Comparison of ENCODE assay signal across 21 cellular contexts in genomic region chr3:60553144-60553543, GRCh38.
DNase-seq lines count a peak whose midpoint lies in the region; ATAC-seq and TF ChIP-seq lines count a peak whose summit lies in the region.
"Had no signal": no experiment of that assay in that cellular context is flagged by ENCODE, and none has a peak within 500 bp of the region (broad histone marks: within the 10 kb centered on the region; RNA-seq: fewer than 3 reads in every experiment).

No MANE protein-coding gene starts in this region.

- peak overlapping the region; percentile 58 for H4K8ac ChIP-seq in trophoblast cell (ENCODE audit: low read depth, low read length)

- no peak overlapping the region for H4K12ac ChIP-seq in trophoblast cell (ENCODE audit: low read depth, low read length)

- POLR2A ChIA-PET in PC-3 (lab: Charles Lee; ENCODE audit: unreplicated experiment) = no interaction called here

- TF ChIP-seq POLR2A in sigmoid colon (IDR thresholded peaks at IDR 0.05) = no peak

- peaks cover 6% of the 10 kb centered on the region for H3K79me1 ChIP-seq in trophoblast cell (ENCODE audit: low read length)

- no peak overlapping the region for H3K23ac ChIP-seq in trophoblast cell (ENCODE audit: low read length)

- H3K9me3 ChIP-seq in trophoblast cell (ENCODE audit: insufficient read depth, low read depth, low read length) = no peaks in the 10 kb centered on the region
- H3K9me3 ChIP-seq in sigmoid colon = no peaks in the 10 kb centered on the region
- 0 out of 2 replicates have a peak, but pooled peaks cover 4% of the 10 kb centered on the region for H3K9me3 ChIP-seq in PC-3 (ENCODE audit: low read length)
- H3K9me3 ChIP-seq: SJSA1 had no signal

- no peaks in the 10 kb centered on the region for H3K9me2 ChIP-seq in PC-3 (replicated peaks; ENCODE audit: low read length)

- TF ChIP-seq EP300 in sigmoid colon (IDR thresholded peaks at IDR 0.05) = no peak

- H3K79me2 ChIP-seq in trophoblast cell (ENCODE audit: control insufficient read depth, insufficient read depth, low read length, poor library complexity) (peaks cover 2% of the 10 kb centered on the region), PC-3 (ENCODE audit: low read length) (no peaks in the 10 kb centered on the region)

- peak; percentile 45 for ATAC-seq in GM18519 (IDR thresholded peaks at IDR 0.05; ENCODE audit: low FRiP score, unreplicated experiment)
- ATAC-seq in GM21619 (IDR thresholded peaks at IDR 0.05; ENCODE audit: unreplicated experiment) = peak; percentile 43
- peak; percentile 64 for ATAC-seq in HG03439 (IDR thresholded peaks at IDR 0.05; ENCODE audit: unreplicated experiment)
- no peak for ATAC-seq in PC-3
- no peak for ATAC-seq in foreskin keratinocyte
- ATAC-seq: HepG2 had no signal

- no peak for DNase-seq in trophoblast cell
- DNase-seq in sigmoid colon = no peak
- DNase-seq in PC-3 = no peak
- DNase-seq in foreskin keratinocyte = no peak
- DNase-seq: COR-L47, H7, KG1, NCI-H1048, NCI-H1436 treated with DMSO at 0.1 percent for 48 hours, NCI-H2029 treated with DMSO at 0.1 percent for 48 hours, NCI-H2171 treated with DMSO at 0.1 percent for 48 hours, NCI-H446 treated with DMSO at 0.1 percent for 48 hours, NCI-H748 treated with DMSO at 0.1 percent for 48 hours, PC-9, SW 1271 had no signal

- no peak overlapping the region for H3K9ac ChIP-seq in trophoblast cell (ENCODE audit: low read length)
- no peak overlapping the region for H3K9ac ChIP-seq in PC-3 (ENCODE audit: low read length)

- H3K4me1 ChIP-seq in trophoblast cell (ENCODE audit: control insufficient read depth in 1 of 2, insufficient read depth in 2 of 2, low read length in 2 of 2) (peaks cover 3 to 5% of the 10 kb centered on the region in 2 experiments), sigmoid colon (no peaks in the 10 kb centered on the region), PC-3 (ENCODE audit: insufficient read depth, low read length) (peaks cover 9% of the 10 kb centered on the region), foreskin keratinocyte (peaks cover 18% of the 10 kb centered on the region)

- H2BK120ac ChIP-seq in trophoblast cell (ENCODE audit: insufficient read depth, low read length, poor library complexity) = no peak overlapping the region

- H2AK5ac ChIP-seq in trophoblast cell (ENCODE audit: low read length) = no peak overlapping the region

- H4K91ac ChIP-seq in trophoblast cell (ENCODE audit: low read depth, low read length) = no peak overlapping the region

- intact Hi-C loops in sigmoid colon (cut with DNase I) (no loop called here), PC-3 (cut with micrococcal nuclease) (no loop called here)

- no peaks in the 10 kb centered on the region for H3F3A ChIP-seq in PC-3 (ENCODE audit: low read length, unreplicated experiment)

- no peak overlapping the region for H2BK12ac ChIP-seq in trophoblast cell (ENCODE audit: low read length)

- no peak for TF ChIP-seq CTCF in sigmoid colon (IDR thresholded peaks at IDR 0.05)
- TF ChIP-seq CTCF in PC-3 (conservative IDR thresholded peaks at IDR 0.05; ENCODE audit: low read depth, low read length) = no peak
- no peak for TF ChIP-seq CTCF in foreskin keratinocyte (conservative IDR thresholded peaks at IDR 0.05)

- H4K20me1 ChIP-seq in PC-3 (ENCODE audit: low read length) = no peaks in the 10 kb centered on the region

- CTCF ChIA-PET in PC-3 (lab: Charles Lee) = no interaction called here

- H3K4me2 ChIP-seq in trophoblast cell (ENCODE audit: low read length) = no peak overlapping the region
- no peak overlapping the region for H3K4me2 ChIP-seq in PC-3 (ENCODE audit: low read length)
- H3K4me2 ChIP-seq: PC-9 had no signal

- no peaks in the 10 kb centered on the region for H3K27me3 ChIP-seq in trophoblast cell (ENCODE audit: insufficient read depth, low read length)
- no peaks in the 10 kb centered on the region for H3K27me3 ChIP-seq in sigmoid colon
- no peaks in the 10 kb centered on the region for H3K27me3 ChIP-seq in PC-3 (ENCODE audit: low read length)
- H3K27me3 ChIP-seq in foreskin keratinocyte = no peaks in the 10 kb centered on the region
- H3K27me3 ChIP-seq: SJSA1 had no signal

- no TSS peak for BruUV-seq in PC-3 (replicated peaks; lab: Mats Ljungman, UMichigan)

- no peak overlapping the region for H3K4ac ChIP-seq in trophoblast cell (ENCODE audit: low read depth, low read length)

- H3K4me3 ChIP-seq in trophoblast cell (ENCODE audit: low read depth, low read length) (no peak overlapping the region), sigmoid colon (no peak overlapping the region), PC-3 (ENCODE audit: low read length) (no peak overlapping the region)
- H3K4me3 ChIP-seq: PC-9, SJSA1 had no signal

- no peak overlapping the region for H3K18ac ChIP-seq in trophoblast cell (ENCODE audit: low read length)

- WGBS in trophoblast cell (ENCODE audit: extremely low coverage, insufficient coverage, insufficient read length) = no CpG with 5 or more reads among the region's 3 CpGs
- WGBS in sigmoid colon, 2 donors = 91 to 95% methylated on average over 3 of the region's 3 CpGs

- H2AFZ ChIP-seq in trophoblast cell (ENCODE audit: insufficient read depth, low read length, poor library complexity) (no peak overlapping the region), PC-3 (ENCODE audit: low read length) (no peak overlapping the region)
- H2AFZ ChIP-seq: PC-9 had no signal

- peak overlapping the region; percentile 39 for H3K27ac ChIP-seq in trophoblast cell (ENCODE audit: low read depth, low read length)
- no peak overlapping the region for H3K27ac ChIP-seq in sigmoid colon
- H3K27ac ChIP-seq in PC-3 (ENCODE audit: low read length) = no peak overlapping the region
- H3K27ac ChIP-seq in foreskin keratinocyte = no peak overlapping the region
- H3K27ac ChIP-seq: C4-2B, PC-9, SJSA1 had no signal

- H3K14ac ChIP-seq in trophoblast cell (ENCODE audit: low read length) = no peak overlapping the region

- H2BK5ac ChIP-seq in trophoblast cell (ENCODE audit: low read depth, low read length, poor library complexity) = no peak overlapping the region

- no peaks in the 10 kb centered on the region for H3K36me3 ChIP-seq in trophoblast cell (ENCODE audit: control insufficient read depth in 1 of 2, insufficient read depth in 2 of 2, low read length in 2 of 2)
- no peaks in the 10 kb centered on the region for H3K36me3 ChIP-seq in sigmoid colon
- no peaks in the 10 kb centered on the region for H3K36me3 ChIP-seq in PC-3 (ENCODE audit: low read depth, low read length)
- H3K36me3 ChIP-seq: SJSA1 had no signal

Comparison
In these comparisons a context has a peak if more than half of its experiments do, and no peak if none do; other contexts are left out.
1. ATAC-seq: peak in GM18519 (single experiment), GM21619 (single experiment) and HG03439 (single experiment); none in PC-3 (single experiment) and foreskin keratinocyte (single experiment).